ENCODE assay signal across 2 cellular contexts in the genomic region with DNA sequence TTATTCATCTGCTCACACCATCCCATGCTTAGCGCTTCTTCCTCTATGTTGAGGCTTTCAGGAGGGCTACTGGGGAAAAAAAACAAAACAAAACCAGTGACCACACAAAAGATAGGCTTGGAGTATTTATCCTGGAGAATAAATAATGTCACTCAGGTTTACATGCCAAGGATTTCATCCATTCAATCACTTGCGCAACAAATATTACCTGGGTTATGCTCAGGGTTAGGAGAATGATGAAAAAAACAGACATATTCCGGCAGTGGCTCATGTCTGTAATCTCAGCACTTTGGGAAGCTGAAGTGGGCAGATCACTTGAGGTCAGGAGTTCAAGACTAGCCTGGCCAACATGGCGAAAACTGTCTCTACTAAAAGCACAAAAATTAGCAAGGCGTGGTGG.
A peak's percentile ranks its signal among the peaks of the same experiment; 100 is the strongest.
TF ChIP-seq lines count a peak whose summit lies in the region.

No MANE protein-coding gene starts in this region.

TF ChIP-seq in HepG2, 621 proteins besides CTCF, POLR2A, EP300 and RAD21:
- TF ChIP-seq REL (CRISPR knock-in tag; conservative IDR thresholded peaks at IDR 0.05) (no peak), CEBPB (IDR thresholded peaks at IDR 0.05; ENCODE audit: borderline replicate concordance, low read depth, low read length) (peak; percentile 68)

TF ChIP-seq in K562, 482 proteins besides CTCF, POLR2A, EP300 and RAD21:
- TF ChIP-seq ZNF431 (CRISPR knock-in tag; IDR thresholded peaks at IDR 0.05) (no peak), KDM5B (IDR thresholded peaks at IDR 0.05; ENCODE audit: insufficient replicate concordance, low read depth, low read length) (no peak), CEBPG (CRISPR knock-in tag; IDR thresholded peaks at IDR 0.05) (no peak), CEBPG (tag; conservative IDR thresholded peaks at IDR 0.05 in 1 of 2, IDR thresholded peaks at IDR 0.05 in 1 of 2) (0 out of 4 replicates have a peak, but pooled peaks of 1 of the 2 experiments have one; percentile 12), CEBPB (tag; IDR thresholded peaks at IDR 0.05) (peak; percentile 50), NELFE (IDR thresholded peaks at IDR 0.05; ENCODE audit: insufficient read depth, insufficient read length) (no peak), SRF (CRISPR knock-in tag; IDR thresholded peaks at IDR 0.05) (no peak), TGIF2 (CRISPR knock-in tag; IDR thresholded peaks at IDR 0.05) (no peak), KLF1 (tag; IDR thresholded peaks at IDR 0.05) (no peak), GATAD2A (IDR thresholded peaks at IDR 0.05) (no peak), LCOR (CRISPR knock-in tag; IDR thresholded peaks at IDR 0.05) (no peak)
- TF ChIP-seq, protein P1, sequence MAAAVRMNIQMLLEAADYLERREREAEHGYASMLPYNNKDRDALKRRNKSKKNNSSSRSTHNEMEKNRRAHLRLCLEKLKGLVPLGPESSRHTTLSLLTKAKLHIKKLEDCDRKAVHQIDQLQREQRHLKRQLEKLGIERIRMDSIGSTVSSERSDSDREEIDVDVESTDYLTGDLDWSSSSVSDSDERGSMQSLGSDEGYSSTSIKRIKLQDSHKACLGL (CRISPR knock-in tag; IDR thresholded peaks at IDR 0.05; ENCODE audit: borderline replicate concordance, poor library complexity, severe bottlenecking): no peak
- TF ChIP-seq, protein P2, sequence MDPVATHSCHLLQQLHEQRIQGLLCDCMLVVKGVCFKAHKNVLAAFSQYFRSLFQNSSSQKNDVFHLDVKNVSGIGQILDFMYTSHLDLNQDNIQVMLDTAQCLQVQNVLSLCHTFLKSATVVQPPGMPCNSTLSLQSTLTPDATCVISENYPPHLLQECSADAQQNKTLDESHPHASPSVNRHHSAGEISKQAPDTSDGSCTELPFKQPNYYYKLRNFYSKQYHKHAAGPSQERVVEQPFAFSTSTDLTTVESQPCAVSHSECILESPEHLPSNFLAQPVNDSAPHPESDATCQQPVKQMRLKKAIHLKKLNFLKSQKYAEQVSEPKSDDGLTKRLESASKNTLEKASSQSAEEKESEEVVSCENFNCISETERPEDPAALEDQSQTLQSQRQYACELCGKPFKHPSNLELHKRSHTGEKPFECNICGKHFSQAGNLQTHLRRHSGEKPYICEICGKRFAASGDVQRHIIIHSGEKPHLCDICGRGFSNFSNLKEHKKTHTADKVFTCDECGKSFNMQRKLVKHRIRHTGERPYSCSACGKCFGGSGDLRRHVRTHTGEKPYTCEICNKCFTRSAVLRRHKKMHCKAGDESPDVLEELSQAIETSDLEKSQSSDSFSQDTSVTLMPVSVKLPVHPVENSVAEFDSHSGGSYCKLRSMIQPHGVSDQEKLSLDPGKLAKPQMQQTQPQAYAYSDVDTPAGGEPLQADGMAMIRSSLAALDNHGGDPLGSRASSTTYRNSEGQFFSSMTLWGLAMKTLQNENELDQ (CRISPR knock-in tag; IDR thresholded peaks at IDR 0.05; ENCODE audit: borderline replicate concordance): no peak
TF ChIP-seq in K562: peak in this region for 2.
